1 cellular context compared by ENCODE assay signal in genomic region chr19:46890423-46891170, GRCh38.
A peak's percentile ranks its signal among the peaks of the same experiment; 100 is the strongest.
TF ChIP-seq lines count a peak whose summit lies in the region.

No MANE protein-coding gene starts in this region.

TF ChIP-seq in HepG2, 621 proteins besides CTCF, POLR2A, EP300 and RAD21 (continued from another document and continues in another):
- TF ChIP-seq ZNF597 (CRISPR knock-in tag; IDR thresholded peaks at IDR 0.05) = no peak
- no peak for TF ChIP-seq ZNF343 (CRISPR knock-in tag; IDR thresholded peaks at IDR 0.05)
- TF ChIP-seq ZNF816 (CRISPR knock-in tag; IDR thresholded peaks at IDR 0.05; ENCODE audit: borderline replicate concordance) = no peak; the same call in 1 of the 2 replicates
- no peak for TF ChIP-seq U2AF2 (IDR thresholded peaks at IDR 0.05; ENCODE audit: low read depth, low read length)
- TF ChIP-seq PCBP1 (IDR thresholded peaks at IDR 0.05; ENCODE audit: borderline replicate concordance, low read depth, low read length) = no peak
- peak; percentile 61 for TF ChIP-seq ZNF18 (CRISPR knock-in tag; IDR thresholded peaks at IDR 0.05; ENCODE audit: insufficient replicate concordance)
- no peak for TF ChIP-seq SRSF9 (IDR thresholded peaks at IDR 0.05; ENCODE audit: borderline replicate concordance, insufficient read depth, low read depth, low read length, poor library complexity, severe bottlenecking)
- TF ChIP-seq LCORL (IDR thresholded peaks at IDR 0.05) = peak; percentile 17; the same call in 1 of the 2 replicates
- peak; percentile 88 for TF ChIP-seq LCORL (CRISPR knock-in tag; IDR thresholded peaks at IDR 0.05)
- no peak for TF ChIP-seq ZSCAN5A (CRISPR knock-in tag; IDR thresholded peaks at IDR 0.05; ENCODE audit: borderline replicate concordance)
- peak; percentile 88 for TF ChIP-seq ZNF12 (CRISPR knock-in tag; IDR thresholded peaks at IDR 0.05)
- TF ChIP-seq ZNF746 (CRISPR knock-in tag; IDR thresholded peaks at IDR 0.05) = no peak; the same call in 1 of the 2 replicates
- TF ChIP-seq UBTF (CRISPR knock-in tag; IDR thresholded peaks at IDR 0.05) = 0 out of 2 replicates have a peak, but pooled peaks have one; percentile 39
- no peak for TF ChIP-seq MBNL3 (CRISPR knock-in tag; conservative IDR thresholded peaks at IDR 0.05)
- TF ChIP-seq ARNTL (CRISPR knock-in tag; IDR thresholded peaks at IDR 0.05) = 0 out of 2 replicates have a peak, but pooled peaks have one; percentile 57
- TF ChIP-seq ZNF383 (CRISPR knock-in tag; IDR thresholded peaks at IDR 0.05; ENCODE audit: borderline replicate concordance) = no peak
- peak; percentile 97 for TF ChIP-seq PAXIP1 (CRISPR knock-in tag; conservative IDR thresholded peaks at IDR 0.05)
- TF ChIP-seq ZNF670 (CRISPR knock-in tag; IDR thresholded peaks at IDR 0.05; ENCODE audit: borderline replicate concordance) = no peak
- TF ChIP-seq JARID2 (CRISPR knock-in tag; IDR thresholded peaks at IDR 0.05; ENCODE audit: insufficient replicate concordance) = no peak
- TF ChIP-seq ZFP41 (CRISPR knock-in tag; IDR thresholded peaks at IDR 0.05; ENCODE audit: borderline replicate concordance) = no peak
- TF ChIP-seq ZBTB37 (CRISPR knock-in tag; IDR thresholded peaks at IDR 0.05) = peak; percentile 93
- no peak for TF ChIP-seq SNAPC5 (CRISPR knock-in tag; IDR thresholded peaks at IDR 0.05; ENCODE audit: borderline replicate concordance)
- peak; percentile 98 for TF ChIP-seq ZKSCAN8 (CRISPR knock-in tag; IDR thresholded peaks at IDR 0.05; ENCODE audit: borderline replicate concordance)
- TF ChIP-seq BRF2 (CRISPR knock-in tag; IDR thresholded peaks at IDR 0.05) = no peak
- TF ChIP-seq IRF2 (CRISPR knock-in tag; IDR thresholded peaks at IDR 0.05) = peak; percentile 84
- TF ChIP-seq ZNF572 (CRISPR knock-in tag; IDR thresholded peaks at IDR 0.05) = no peak
- no peak for TF ChIP-seq ZNF713 (CRISPR knock-in tag; IDR thresholded peaks at IDR 0.05)
- no peak for TF ChIP-seq ZFP36L2 (CRISPR knock-in tag; IDR thresholded peaks at IDR 0.05)
- TF ChIP-seq TMF1 (CRISPR knock-in tag; IDR thresholded peaks at IDR 0.05; ENCODE audit: low read depth) = no peak
- no peak for TF ChIP-seq ZNF841 (CRISPR knock-in tag; IDR thresholded peaks at IDR 0.05; ENCODE audit: borderline replicate concordance)
- TF ChIP-seq ZNF780A (CRISPR knock-in tag; IDR thresholded peaks at IDR 0.05) = no peak
- peak; percentile 84 for TF ChIP-seq NCOA2 (CRISPR knock-in tag; IDR thresholded peaks at IDR 0.05)
- TF ChIP-seq NFRKB (IDR thresholded peaks at IDR 0.05) = no peak
- TF ChIP-seq TRIM24 (CRISPR knock-in tag; IDR thresholded peaks at IDR 0.05) = no peak
- peak; percentile 89 for TF ChIP-seq CEBPB (IDR thresholded peaks at IDR 0.05; ENCODE audit: borderline replicate concordance, low read depth, low read length)
- no peak for TF ChIP-seq HDAC6 (IDR thresholded peaks at IDR 0.05; ENCODE audit: low read depth, low read length)
- TF ChIP-seq ELK4 (CRISPR knock-in tag; IDR thresholded peaks at IDR 0.05; ENCODE audit: borderline replicate concordance) = no peak
- TF ChIP-seq HDAC1 (CRISPR knock-in tag; IDR thresholded peaks at IDR 0.05) = peak; percentile 52; the same call in 1 of the 2 replicates
- no peak for TF ChIP-seq ZNF441 (CRISPR knock-in tag; IDR thresholded peaks at IDR 0.05; ENCODE audit: borderline replicate concordance)
- TF ChIP-seq ATF7 (IDR thresholded peaks at IDR 0.05) = peak; percentile 62
- TF ChIP-seq ATF7 (CRISPR knock-in tag; IDR thresholded peaks at IDR 0.05) = peak; percentile 67; the same call in 1 of the 2 replicates
- TF ChIP-seq ZFP37 (CRISPR knock-in tag; IDR thresholded peaks at IDR 0.05; ENCODE audit: borderline replicate concordance) = no peak
- no peak for TF ChIP-seq ZNF747 (CRISPR knock-in tag; IDR thresholded peaks at IDR 0.05; ENCODE audit: borderline replicate concordance)
- peak; percentile 82; the same call in 1 of the 2 replicates for TF ChIP-seq ATF2 (CRISPR knock-in tag; IDR thresholded peaks at IDR 0.05)
- no peak for TF ChIP-seq ZNF253 (CRISPR knock-in tag; IDR thresholded peaks at IDR 0.05; ENCODE audit: borderline replicate concordance)
- TF ChIP-seq ZNF280B (CRISPR knock-in tag; IDR thresholded peaks at IDR 0.05; ENCODE audit: borderline replicate concordance) = no peak
- no peak for TF ChIP-seq PAX8 (CRISPR knock-in tag; IDR thresholded peaks at IDR 0.05; ENCODE audit: borderline replicate concordance)
- no peak for TF ChIP-seq ZNF24 (IDR thresholded peaks at IDR 0.05)
- peak; percentile 73 for TF ChIP-seq SKI (IDR thresholded peaks at IDR 0.05; ENCODE audit: partially characterized antibody)
- peak; percentile 69 for TF ChIP-seq ZNF629 (CRISPR knock-in tag; conservative IDR thresholded peaks at IDR 0.05)
- no peak for TF ChIP-seq MTA3 (CRISPR knock-in tag; IDR thresholded peaks at IDR 0.05)
- TF ChIP-seq GTF3A (CRISPR knock-in tag; conservative IDR thresholded peaks at IDR 0.05) = no peak
